ENCODE assay signal across 13 cellular contexts in genomic region chr3:160904691-160905090, GRCh38.
"Had no signal": no experiment of that assay in that cellular context is flagged by ENCODE, and none has a peak within 500 bp of the region (broad histone marks: within the 10 kb centered on the region; RNA-seq: fewer than 3 reads in every experiment).

No MANE protein-coding gene starts in this region.

- DNase-seq: dermis blood vessel endothelial cell; effector CD4-positive, alpha-beta T cell; effector memory CD4-positive, alpha-beta T cell; foreskin keratinocyte; heart left ventricle; hypothalamus; immature natural killer cell; left cardiac atrium; left lung; left ventricle myocardium superior; lower lobe of right lung; mesenchymal stem cell had no signal

- ATAC-seq: foreskin keratinocyte, gastroesophageal sphincter, heart left ventricle, left cardiac atrium, left lung, left ventricle myocardium superior, lower lobe of right lung had no signal
